18 cellular contexts compared by ENCODE assay signal in the genomic region with DNA sequence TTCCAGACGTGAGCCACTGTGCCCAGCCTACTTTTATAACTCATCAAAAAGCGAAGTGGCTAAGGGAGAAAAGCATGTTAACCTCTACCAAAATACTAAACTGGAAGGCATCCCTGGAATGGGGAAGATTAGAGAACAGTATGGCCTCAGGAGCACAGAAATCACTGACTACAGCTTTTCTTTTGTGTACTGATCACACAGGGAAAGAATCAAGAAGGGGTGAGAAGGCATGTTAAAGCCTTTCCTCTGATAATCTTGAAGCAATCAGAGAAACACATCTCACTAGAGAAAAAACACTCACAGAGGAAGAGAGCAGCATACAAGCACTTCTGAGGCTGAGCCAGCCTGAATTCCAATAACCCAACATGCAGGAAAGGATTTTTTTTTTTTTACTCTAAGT. TPM values are rescaled to one million over a fixed set of nuclear protein-coding genes. Genes with fewer than 3 reads are reported as not detected.
DNase-seq lines count a peak whose midpoint lies in the region; ATAC-seq, FAIRE-seq and TF ChIP-seq lines count a peak whose summit lies in the region.
"Had no signal": no experiment of that assay in that cellular context is flagged by ENCODE, and none has a peak within 500 bp of the region (broad histone marks: within the 10 kb centered on the region; RNA-seq: fewer than 3 reads in every experiment).

No MANE protein-coding gene starts in this region.

- H3K4me1 ChIP-seq in cardiac muscle cell (ENCODE audit: low read depth) (peaks cover 8% of the 10 kb centered on the region), heart left ventricle (no peaks in the 10 kb centered on the region), left lung (no peaks in the 10 kb centered on the region)
- H3K4me1 ChIP-seq: sigmoid colon, uterus had no signal

- H3K27me3 Mint-ChIP-seq in type B pancreatic cell = no peaks in the 10 kb centered on the region

- no peak for FAIRE-seq in bronchial epithelial cell (lab: Jason Lieb, UNC)

- H3K36me3 Mint-ChIP-seq in type B pancreatic cell = no peaks in the 10 kb centered on the region
- H3K36me3 Mint-ChIP-seq: CD8-positive, alpha-beta memory T cell; stimulated activated naive B cell treated with anti-CD40 and anti-IgM and Interleukin-4, amounts not matched to agents 10 μg/mL and 1 μg/mL and 100 μg/mL, for 72 hours had no signal

- no peak overlapping the region for H3K4me3 ChIP-seq in cardiac muscle cell
- no peak overlapping the region for H3K4me3 ChIP-seq in heart left ventricle
- H3K4me3 ChIP-seq in bronchial epithelial cell (ENCODE audit: low read depth, low read length) = no peak overlapping the region
- no peak overlapping the region for H3K4me3 ChIP-seq in left lung
- H3K4me3 ChIP-seq: sigmoid colon, uterus had no signal

- H3K27me3 ChIP-seq in cardiac muscle cell (no peaks in the 10 kb centered on the region), heart left ventricle (peaks cover 0 to 6% (median 0%) of the 10 kb centered on the region in 9 donors), bronchial epithelial cell (ENCODE audit: control insufficient read depth, insufficient read depth, low read length) (peaks cover 1% of the 10 kb centered on the region), left lung (peaks cover 0 to 14% of the 10 kb centered on the region in 2 donors)
- H3K27me3 ChIP-seq: sigmoid colon, uterus had no signal

- peak overlapping the region; percentile 81 for H3K27ac ChIP-seq in cardiac muscle cell
- H3K27ac ChIP-seq in heart left ventricle = no peak overlapping the region
- no peak overlapping the region for H3K27ac ChIP-seq in left lung
- H3K27ac ChIP-seq: sigmoid colon, uterus had no signal

- peaks cover 13% of the 10 kb centered on the region for H3K4me1 Mint-ChIP-seq in type B pancreatic cell (ENCODE audit: unreplicated experiment)
- H3K4me1 Mint-ChIP-seq: CD8-positive, alpha-beta memory T cell; stimulated activated naive B cell treated with anti-CD40 and anti-IgM and Interleukin-4, amounts not matched to agents 10 μg/mL and 1 μg/mL and 100 μg/mL, for 72 hours had no signal

- no peaks in the 10 kb centered on the region for H3K9me3 ChIP-seq in cardiac muscle cell (ENCODE audit: low read depth)
- H3K9me3 ChIP-seq in heart left ventricle = no peaks in the 10 kb centered on the region
- H3K9me3 ChIP-seq in left lung = no peaks in the 10 kb centered on the region
- H3K9me3 ChIP-seq: sigmoid colon, uterus had no signal

- H3K27ac Mint-ChIP-seq in type B pancreatic cell = peak overlapping the region; percentile 96
- H3K27ac Mint-ChIP-seq: activated CD8-positive, alpha-beta T cell treated with anti-CD3 and anti-CD28 coated beads for 36 hours; CD8-positive, alpha-beta memory T cell; stimulated activated naive B cell treated with anti-CD40 and anti-IgM and Interleukin-4, amounts not matched to agents 10 μg/mL and 1 μg/mL and 100 μg/mL, for 72 hours had no signal

- ATAC-seq in heart left ventricle = no peak
- peak; percentile 29 for ATAC-seq in left lung
- no peak for ATAC-seq in GM18867 (IDR thresholded peaks at IDR 0.05; ENCODE audit: unreplicated experiment)
- ATAC-seq: activated CD8-positive, alpha-beta T cell treated with anti-CD3 and anti-CD28 coated beads for 36 hours; stimulated activated naive B cell treated with anti-CD40 and anti-IgM and Interleukin-4, amounts not matched to agents 10 μg/mL and 1 μg/mL and 100 μg/mL, for 72 hours had no signal

- intact Hi-C loops in heart left ventricle (cut with DNase I) = no loop called here
- intact Hi-C loops in left lung (cut with DNase I) = no loop called here

- DNase-seq in cardiac muscle cell (ENCODE audit: low read depth in 1 of 2, low spot score in 1 of 2) (peak; percentile 11 to 45), heart left ventricle (no peak), bronchial epithelial cell (ENCODE audit: low read depth) (peak; percentile 85), left lung (no peak), type B pancreatic cell (ENCODE audit: extremely low spot score, unreplicated experiment) (no peak), UCSD-AML1 (lab: John Stamatoyannopoulos, UW; ENCODE audit: unreplicated experiment) (no peak), NCI-H774 (lab: John Stamatoyannopoulos, UW) (no peak)
- DNase-seq: 8988T; activated CD8-positive, alpha-beta T cell treated with anti-CD3 and anti-CD28 coated beads for 36 hours; activated gamma-delta T cell treated with Interleukin-2 at 50 U/mL for 16 hours; CD8-positive, alpha-beta memory T cell; GDM1; NCI-H1930; sigmoid colon; stimulated activated naive B cell treated with anti-CD40 and anti-IgM and Interleukin-4, amounts not matched to agents 10 μg/mL and 1 μg/mL and 100 μg/mL, for 72 hours; uterus had no signal

- H3K36me3 ChIP-seq in cardiac muscle cell (no peaks in the 10 kb centered on the region), heart left ventricle (no peaks in the 10 kb centered on the region), bronchial epithelial cell (ENCODE audit: control insufficient read depth, insufficient read depth, low read length) (no peaks in the 10 kb centered on the region), left lung (no peaks in the 10 kb centered on the region)
- H3K36me3 ChIP-seq: sigmoid colon, uterus had no signal

- TF ChIP-seq POLR2A in heart left ventricle (IDR thresholded peaks at IDR 0.05) = no peak

- TF ChIP-seq CTCF in cardiac muscle cell (IDR thresholded peaks at IDR 0.05; ENCODE audit: low read depth, low read length) (no peak), heart left ventricle (IDR thresholded peaks at IDR 0.05) (no peak), bronchial epithelial cell (IDR thresholded peaks at IDR 0.05; ENCODE audit: insufficient read depth, low read length, severe bottlenecking) (no peak), left lung (IDR thresholded peaks at IDR 0.05) (no peak), type B pancreatic cell (conservative IDR thresholded peaks at IDR 0.05) (no peak)

- WGBS in heart left ventricle, 4 donors = 58 to 67% (median 64%) methylated on average over 2 of the region's 2 CpGs

- no peaks in the 10 kb centered on the region for H3K9me3 Mint-ChIP-seq in type B pancreatic cell
- H3K9me3 Mint-ChIP-seq: activated CD8-positive, alpha-beta T cell treated with anti-CD3 and anti-CD28 coated beads for 36 hours; CD8-positive, alpha-beta memory T cell; stimulated activated naive B cell treated with anti-CD40 and anti-IgM and Interleukin-4, amounts not matched to agents 10 μg/mL and 1 μg/mL and 100 μg/mL, for 72 hours had no signal

- peak overlapping the region; percentile 66 for H3K4me3 Mint-ChIP-seq in type B pancreatic cell
- H3K4me3 Mint-ChIP-seq: activated CD8-positive, alpha-beta T cell treated with anti-CD3 and anti-CD28 coated beads for 36 hours; CD8-positive, alpha-beta memory T cell; stimulated activated naive B cell treated with anti-CD40 and anti-IgM and Interleukin-4, amounts not matched to agents 10 μg/mL and 1 μg/mL and 100 μg/mL, for 72 hours had no signal

RNA-seq across cellular contexts. Expression of gene PCAT6, which starts 10.7 kb away (rescaled TPM):
- 17.7 and 19.8 TPM in 2 replicates for total RNA-seq in cardiac muscle cell
- 67.4 and 92.9 TPM in 2 replicates for polyA plus RNA-seq in cardiac muscle cell
- total RNA-seq in heart left ventricle = 1 to 10 TPM in 5 of 9 donors, under 1 TPM in 3, not detected in 1; 0.39 to 2.5 (median 1.0) TPM
- polyA plus RNA-seq in heart left ventricle = 1 to 10 TPM in 1 of 2 donors, under 1 TPM in 1; 0.55 to 1.9 TPM
- total RNA-seq in bronchial epithelial cell = 0.51 TPM in 1 of 2 replicates, not detected in the other
- 1 to 10 TPM; 1.1 to 2.4 TPM for total RNA-seq in left lung
- total RNA-seq in type B pancreatic cell (ENCODE audit: low replicate concordance) = 7.9 and 13.9 TPM in 2 replicates
- total RNA-seq: liver, sigmoid colon, uterus had no signal

RNA-seq across cellular contexts. Expression of gene KDM5B, which starts 13.2 kb away (rescaled TPM):
- total RNA-seq in cardiac muscle cell (108 and 165 TPM in 2 replicates), heart left ventricle (10 to 100 TPM; 11.5 to 22.9 (median 15.1) TPM), bronchial epithelial cell (74.0 and 102 TPM in 2 replicates), left lung (10 to 100 TPM; 46.4 to 67.4 TPM), type B pancreatic cell (ENCODE audit: low replicate concordance) (165 and 182 TPM in 2 replicates)
- polyA plus RNA-seq in cardiac muscle cell (141 and 210 TPM in 2 replicates), heart left ventricle (1 to 10 TPM; 5.2 to 6.2 TPM)

Comparison
In these comparisons a context has a peak if more than half of its experiments do, and no peak if none do; other contexts are left out.
1. DNase-seq: peak in cardiac muscle cell (2 of 2) and bronchial epithelial cell (single experiment); none in heart left ventricle (0 of 5), left lung (0 of 2), type B pancreatic cell (single experiment), UCSD-AML1 (single experiment) and NCI-H774 (single experiment).